In genomic region chr21:34073749-34074282, GRCh38 we compare ENCODE assay signal across 1 cellular context.
TF ChIP-seq lines count a peak whose summit lies in the region.

No MANE protein-coding gene starts in this region.

TF ChIP-seq in K562, 482 proteins besides CTCF, POLR2A, EP300 and RAD21 (continues in another document):
- TF ChIP-seq HMGN3 (IDR thresholded peaks at IDR 0.05; ENCODE audit: borderline replicate concordance, extremely low read depth, insufficient read length, low read depth, low read length), result peak; percentile 61
- TF ChIP-seq UBTF (IDR thresholded peaks at IDR 0.05; ENCODE audit: borderline replicate concordance in 1 of 2, low read depth in 2 of 2, low read length in 2 of 2), result peak; percentile 6 to 77; a peak in 2 of 4 replicates
- TF ChIP-seq THAP12 (CRISPR knock-in tag; IDR thresholded peaks at IDR 0.05), result peak; percentile 72; the same call in 1 of the 2 replicates
- 0 out of 4 replicates have a peak, but pooled peaks of 1 of the 2 experiments have one; percentile 1 for TF ChIP-seq RCOR1 (IDR thresholded peaks at IDR 0.05; ENCODE audit: borderline replicate concordance in 1 of 2, low read depth in 2 of 2, low read length in 2 of 2)
- no peak for TF ChIP-seq SETDB1 (IDR thresholded peaks at IDR 0.05; ENCODE audit: low read length)
- TF ChIP-seq NCOA4 (IDR thresholded peaks at IDR 0.05; ENCODE audit: partially characterized antibody), result no peak
- TF ChIP-seq ZNF512 (tag; IDR thresholded peaks at IDR 0.05), result no peak
- TF ChIP-seq ZBTB11 (CRISPR knock-in tag; IDR thresholded peaks at IDR 0.05), result peak in 1 of 3 experiments; percentile 86; a peak in 2 of 6 replicates
- TF ChIP-seq CREBBP (IDR thresholded peaks at IDR 0.05; ENCODE audit: low read depth, low read length), result no peak
- TF ChIP-seq ZNF644 (tag; IDR thresholded peaks at IDR 0.05; ENCODE audit: low read depth), result no peak
- TF ChIP-seq NFATC3 (IDR thresholded peaks at IDR 0.05), result no peak
- peak; percentile 3 for TF ChIP-seq TBP (optimal IDR thresholded peaks at IDR 0.05; ENCODE audit: low read depth, low read length)
- TF ChIP-seq GATAD2B (IDR thresholded peaks at IDR 0.05; ENCODE audit: borderline replicate concordance), result peak; percentile 52; the same call in 1 of the 2 replicates
- TF ChIP-seq RBBP5 (IDR thresholded peaks at IDR 0.05; ENCODE audit: borderline replicate concordance, insufficient read depth, low read length, poor library complexity, severe bottlenecking), result peak; percentile 96
- TF ChIP-seq ETS1 (conservative IDR thresholded peaks at IDR 0.05; ENCODE audit: control insufficient read depth, low read depth, low read length), result 0 out of 2 replicates have a peak, but pooled peaks have one; percentile 21
- TF ChIP-seq MED1 (CRISPR knock-in tag; IDR thresholded peaks at IDR 0.05; ENCODE audit: borderline replicate concordance), result peak; percentile 32; the same call in 1 of the 2 replicates
- peak; percentile 43; the same call in 1 of the 2 replicates for TF ChIP-seq GABPA (tag; conservative IDR thresholded peaks at IDR 0.05; ENCODE audit: low read depth)
- TF ChIP-seq TEAD1 (CRISPR knock-in tag; IDR thresholded peaks at IDR 0.05), result 0 out of 4 replicates have a peak, but pooled peaks of 1 of the 2 experiments have one; percentile 37
- no peak for TF ChIP-seq ZNF583 (CRISPR knock-in tag; IDR thresholded peaks at IDR 0.05)
- TF ChIP-seq ERF (CRISPR knock-in tag; IDR thresholded peaks at IDR 0.05), result peak; percentile 72; the same call in 1 of the 2 replicates
- no peak for TF ChIP-seq CHD1 (IDR thresholded peaks at IDR 0.05; ENCODE audit: low read length)
- TF ChIP-seq DMBX1 (CRISPR knock-in tag; IDR thresholded peaks at IDR 0.05; ENCODE audit: borderline replicate concordance), result 0 out of 2 replicates have a peak, but pooled peaks have one; percentile 13
- TF ChIP-seq PCBP1 (IDR thresholded peaks at IDR 0.05; ENCODE audit: low read depth, low read length, poor library complexity, severe bottlenecking), result peak; percentile 14
- no peak for TF ChIP-seq ARID3B (CRISPR knock-in tag; IDR thresholded peaks at IDR 0.05; ENCODE audit: borderline replicate concordance)
- TF ChIP-seq ARID4B (CRISPR knock-in tag; IDR thresholded peaks at IDR 0.05), result 0 out of 2 replicates have a peak, but pooled peaks have one; percentile 1
- TF ChIP-seq E2F3 (CRISPR knock-in tag; IDR thresholded peaks at IDR 0.05), result 0 out of 2 replicates have a peak, but pooled peaks have one; percentile 77
- peak; percentile 22 to 67 for TF ChIP-seq E2F6 (IDR thresholded peaks at IDR 0.05; ENCODE audit: borderline replicate concordance in 1 of 2, extremely low read depth in 1 of 2, insufficient read depth in 1 of 2, insufficient read length in 1 of 2, low read depth in 1 of 2, low read length in 1 of 2, poor library complexity in 1 of 2, severe bottlenecking in 1 of 2)
- TF ChIP-seq ZNF324 (CRISPR knock-in tag; IDR thresholded peaks at IDR 0.05), result no peak
- peak; percentile 2 for TF ChIP-seq RBM25 (IDR thresholded peaks at IDR 0.05; ENCODE audit: low read depth, low read length, severe bottlenecking)
- TF ChIP-seq ZNF143 (CRISPR knock-in tag; IDR thresholded peaks at IDR 0.05), result no peak
- TF ChIP-seq CTCFL (IDR thresholded peaks at IDR 0.05; ENCODE audit: borderline replicate concordance, insufficient read depth, low read depth, low read length, poor library complexity, severe bottlenecking), result peak; percentile 15
- TF ChIP-seq IRF2 (CRISPR knock-in tag; IDR thresholded peaks at IDR 0.05), result no peak
